ENCODE assay signal across 1 cellular context in the genomic region with DNA sequence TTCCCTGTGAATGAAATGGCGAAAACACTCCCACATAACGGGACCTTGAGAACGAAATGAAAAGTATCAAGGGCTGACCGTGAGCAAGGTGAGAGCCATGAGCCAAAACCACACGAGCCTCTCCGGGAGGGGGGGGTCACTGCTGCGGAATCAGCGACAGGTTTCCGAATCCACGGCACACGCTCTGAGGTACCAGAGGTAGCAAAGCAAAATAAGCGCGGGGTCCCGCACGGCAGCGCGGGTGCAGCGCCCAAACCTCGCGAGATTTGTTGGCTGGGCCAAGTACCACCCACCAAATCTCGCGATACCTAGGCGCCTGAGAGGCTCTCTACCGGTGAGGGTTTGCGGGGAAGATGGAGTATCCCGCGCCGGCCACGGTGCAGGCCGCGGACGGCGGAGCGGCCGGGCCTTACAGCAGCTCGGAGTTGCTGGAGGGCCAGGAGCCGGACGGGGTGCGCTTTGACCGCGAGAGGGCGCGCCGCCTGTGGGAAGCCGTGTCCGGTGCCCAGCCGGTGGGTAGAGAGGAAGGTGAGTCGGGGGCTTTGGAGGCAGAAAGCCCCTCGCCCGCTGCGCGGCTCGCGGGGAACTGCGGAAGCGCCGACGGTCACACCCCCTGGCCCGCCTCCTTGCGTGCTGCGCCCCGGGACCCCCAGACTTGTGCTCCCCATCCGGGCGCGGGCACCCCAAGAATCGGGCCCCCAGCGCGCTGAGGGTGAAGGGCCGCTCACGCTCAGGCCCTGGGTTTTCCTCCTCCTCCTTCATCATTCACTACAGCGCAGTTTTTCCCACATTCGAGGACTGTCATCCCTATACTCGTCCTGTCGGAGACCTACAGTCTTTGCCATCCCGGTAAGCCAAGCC.
TF ChIP-seq lines count a peak whose summit lies in the region.

A gene with protein sequence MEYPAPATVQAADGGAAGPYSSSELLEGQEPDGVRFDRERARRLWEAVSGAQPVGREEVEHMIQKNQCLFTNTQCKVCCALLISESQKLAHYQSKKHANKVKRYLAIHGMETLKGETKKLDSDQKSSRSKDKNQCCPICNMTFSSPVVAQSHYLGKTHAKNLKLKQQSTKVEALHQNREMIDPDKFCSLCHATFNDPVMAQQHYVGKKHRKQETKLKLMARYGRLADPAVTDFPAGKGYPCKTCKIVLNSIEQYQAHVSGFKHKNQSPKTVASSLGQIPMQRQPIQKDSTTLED (plus strand): TSS at position 311 of the 861 bp plus-strand sequence. CDS start 43 bp downstream, at position 354.

TF ChIP-seq in GM12878, 131 proteins besides CTCF, POLR2A, EP300 and RAD21 (continued from another document and continues in another):
- TF ChIP-seq, protein P1, sequence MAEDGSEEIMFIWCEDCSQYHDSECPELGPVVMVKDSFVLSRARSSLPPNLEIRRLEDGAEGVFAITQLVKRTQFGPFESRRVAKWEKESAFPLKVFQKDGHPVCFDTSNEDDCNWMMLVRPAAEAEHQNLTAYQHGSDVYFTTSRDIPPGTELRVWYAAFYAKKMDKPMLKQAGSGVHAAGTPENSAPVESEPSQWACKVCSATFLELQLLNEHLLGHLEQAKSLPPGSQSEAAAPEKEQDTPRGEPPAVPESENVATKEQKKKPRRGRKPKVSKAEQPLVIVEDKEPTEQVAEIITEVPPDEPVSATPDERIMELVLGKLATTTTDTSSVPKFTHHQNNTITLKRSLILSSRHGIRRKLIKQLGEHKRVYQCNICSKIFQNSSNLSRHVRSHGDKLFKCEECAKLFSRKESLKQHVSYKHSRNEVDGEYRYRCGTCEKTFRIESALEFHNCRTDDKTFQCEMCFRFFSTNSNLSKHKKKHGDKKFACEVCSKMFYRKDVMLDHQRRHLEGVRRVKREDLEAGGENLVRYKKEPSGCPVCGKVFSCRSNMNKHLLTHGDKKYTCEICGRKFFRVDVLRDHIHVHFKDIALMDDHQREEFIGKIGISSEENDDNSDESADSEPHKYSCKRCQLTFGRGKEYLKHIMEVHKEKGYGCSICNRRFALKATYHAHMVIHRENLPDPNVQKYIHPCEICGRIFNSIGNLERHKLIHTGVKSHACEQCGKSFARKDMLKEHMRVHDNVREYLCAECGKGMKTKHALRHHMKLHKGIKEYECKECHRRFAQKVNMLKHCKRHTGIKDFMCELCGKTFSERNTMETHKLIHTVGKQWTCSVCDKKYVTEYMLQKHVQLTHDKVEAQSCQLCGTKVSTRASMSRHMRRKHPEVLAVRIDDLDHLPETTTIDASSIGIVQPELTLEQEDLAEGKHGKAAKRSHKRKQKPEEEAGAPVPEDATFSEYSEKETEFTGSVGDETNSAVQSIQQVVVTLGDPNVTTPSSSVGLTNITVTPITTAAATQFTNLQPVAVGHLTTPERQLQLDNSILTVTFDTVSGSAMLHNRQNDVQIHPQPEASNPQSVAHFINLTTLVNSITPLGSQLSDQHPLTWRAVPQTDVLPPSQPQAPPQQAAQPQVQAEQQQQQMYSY (CRISPR knock-in tag; IDR thresholded peaks at IDR 0.05): no peak
- no peak for TF ChIP-seq STAT3 (IDR thresholded peaks at IDR 0.05; ENCODE audit: low read depth, low read length)
- no peak for TF ChIP-seq CBX5 (IDR thresholded peaks at IDR 0.05; ENCODE audit: low read depth)
- TF ChIP-seq IKZF1 (conservative IDR thresholded peaks at IDR 0.05): peak; percentile 69
- TF ChIP-seq FOXK2 (IDR thresholded peaks at IDR 0.05): no peak
- TF ChIP-seq YY1 (IDR thresholded peaks at IDR 0.05; ENCODE audit: low read depth, low read length): peak; percentile 90
- peak; percentile 15 for TF ChIP-seq RELA (IDR thresholded peaks at IDR 0.05; ENCODE audit: borderline replicate concordance, partially characterized antibody)
- TF ChIP-seq, protein P2, sequence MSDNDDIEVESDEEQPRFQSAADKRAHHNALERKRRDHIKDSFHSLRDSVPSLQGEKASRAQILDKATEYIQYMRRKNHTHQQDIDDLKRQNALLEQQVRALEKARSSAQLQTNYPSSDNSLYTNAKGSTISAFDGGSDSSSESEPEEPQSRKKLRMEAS (IDR thresholded peaks at IDR 0.05; ENCODE audit: low read depth, low read length): peak; percentile 54; the same call in 1 of the 2 replicates
- TF ChIP-seq, protein P3, sequence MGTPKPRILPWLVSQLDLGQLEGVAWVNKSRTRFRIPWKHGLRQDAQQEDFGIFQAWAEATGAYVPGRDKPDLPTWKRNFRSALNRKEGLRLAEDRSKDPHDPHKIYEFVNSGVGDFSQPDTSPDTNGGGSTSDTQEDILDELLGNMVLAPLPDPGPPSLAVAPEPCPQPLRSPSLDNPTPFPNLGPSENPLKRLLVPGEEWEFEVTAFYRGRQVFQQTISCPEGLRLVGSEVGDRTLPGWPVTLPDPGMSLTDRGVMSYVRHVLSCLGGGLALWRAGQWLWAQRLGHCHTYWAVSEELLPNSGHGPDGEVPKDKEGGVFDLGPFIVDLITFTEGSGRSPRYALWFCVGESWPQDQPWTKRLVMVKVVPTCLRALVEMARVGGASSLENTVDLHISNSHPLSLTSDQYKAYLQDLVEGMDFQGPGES (IDR thresholded peaks at IDR 0.05): no peak
- no peak for TF ChIP-seq SP1 (IDR thresholded peaks at IDR 0.05; ENCODE audit: low read depth, low read length)
- TF ChIP-seq PAX8 (IDR thresholded peaks at IDR 0.05): no peak
- TF ChIP-seq ZNF24 (IDR thresholded peaks at IDR 0.05): no peak
- TF ChIP-seq TARDBP (IDR thresholded peaks at IDR 0.05; ENCODE audit: borderline replicate concordance): no peak
- TF ChIP-seq LARP7 (IDR thresholded peaks at IDR 0.05): peak; percentile 76; the same call in 1 of the 2 replicates
- TF ChIP-seq, protein P4, sequence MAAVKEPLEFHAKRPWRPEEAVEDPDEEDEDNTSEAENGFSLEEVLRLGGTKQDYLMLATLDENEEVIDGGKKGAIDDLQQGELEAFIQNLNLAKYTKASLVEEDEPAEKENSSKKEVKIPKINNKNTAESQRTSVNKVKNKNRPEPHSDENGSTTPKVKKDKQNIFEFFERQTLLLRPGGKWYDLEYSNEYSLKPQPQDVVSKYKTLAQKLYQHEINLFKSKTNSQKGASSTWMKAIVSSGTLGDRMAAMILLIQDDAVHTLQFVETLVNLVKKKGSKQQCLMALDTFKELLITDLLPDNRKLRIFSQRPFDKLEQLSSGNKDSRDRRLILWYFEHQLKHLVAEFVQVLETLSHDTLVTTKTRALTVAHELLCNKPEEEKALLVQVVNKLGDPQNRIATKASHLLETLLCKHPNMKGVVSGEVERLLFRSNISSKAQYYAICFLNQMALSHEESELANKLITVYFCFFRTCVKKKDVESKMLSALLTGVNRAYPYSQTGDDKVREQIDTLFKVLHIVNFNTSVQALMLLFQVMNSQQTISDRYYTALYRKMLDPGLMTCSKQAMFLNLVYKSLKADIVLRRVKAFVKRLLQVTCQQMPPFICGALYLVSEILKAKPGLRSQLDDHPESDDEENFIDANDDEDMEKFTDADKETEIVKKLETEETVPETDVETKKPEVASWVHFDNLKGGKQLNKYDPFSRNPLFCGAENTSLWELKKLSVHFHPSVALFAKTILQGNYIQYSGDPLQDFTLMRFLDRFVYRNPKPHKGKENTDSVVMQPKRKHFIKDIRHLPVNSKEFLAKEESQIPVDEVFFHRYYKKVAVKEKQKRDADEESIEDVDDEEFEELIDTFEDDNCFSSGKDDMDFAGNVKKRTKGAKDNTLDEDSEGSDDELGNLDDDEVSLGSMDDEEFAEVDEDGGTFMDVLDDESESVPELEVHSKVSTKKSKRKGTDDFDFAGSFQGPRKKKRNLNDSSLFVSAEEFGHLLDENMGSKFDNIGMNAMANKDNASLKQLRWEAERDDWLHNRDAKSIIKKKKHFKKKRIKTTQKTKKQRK (IDR thresholded peaks at IDR 0.05; ENCODE audit: low read depth, low read length): no peak
- TF ChIP-seq, protein P5, sequence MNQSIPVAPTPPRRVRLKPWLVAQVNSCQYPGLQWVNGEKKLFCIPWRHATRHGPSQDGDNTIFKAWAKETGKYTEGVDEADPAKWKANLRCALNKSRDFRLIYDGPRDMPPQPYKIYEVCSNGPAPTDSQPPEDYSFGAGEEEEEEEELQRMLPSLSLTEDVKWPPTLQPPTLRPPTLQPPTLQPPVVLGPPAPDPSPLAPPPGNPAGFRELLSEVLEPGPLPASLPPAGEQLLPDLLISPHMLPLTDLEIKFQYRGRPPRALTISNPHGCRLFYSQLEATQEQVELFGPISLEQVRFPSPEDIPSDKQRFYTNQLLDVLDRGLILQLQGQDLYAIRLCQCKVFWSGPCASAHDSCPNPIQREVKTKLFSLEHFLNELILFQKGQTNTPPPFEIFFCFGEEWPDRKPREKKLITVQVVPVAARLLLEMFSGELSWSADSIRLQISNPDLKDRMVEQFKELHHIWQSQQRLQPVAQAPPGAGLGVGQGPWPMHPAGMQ (IDR thresholded peaks at IDR 0.05; ENCODE audit: borderline replicate concordance): peak; percentile 84
- no peak for TF ChIP-seq SMC3 (IDR thresholded peaks at IDR 0.05; ENCODE audit: borderline replicate concordance, low read length)
- TF ChIP-seq, protein P6, sequence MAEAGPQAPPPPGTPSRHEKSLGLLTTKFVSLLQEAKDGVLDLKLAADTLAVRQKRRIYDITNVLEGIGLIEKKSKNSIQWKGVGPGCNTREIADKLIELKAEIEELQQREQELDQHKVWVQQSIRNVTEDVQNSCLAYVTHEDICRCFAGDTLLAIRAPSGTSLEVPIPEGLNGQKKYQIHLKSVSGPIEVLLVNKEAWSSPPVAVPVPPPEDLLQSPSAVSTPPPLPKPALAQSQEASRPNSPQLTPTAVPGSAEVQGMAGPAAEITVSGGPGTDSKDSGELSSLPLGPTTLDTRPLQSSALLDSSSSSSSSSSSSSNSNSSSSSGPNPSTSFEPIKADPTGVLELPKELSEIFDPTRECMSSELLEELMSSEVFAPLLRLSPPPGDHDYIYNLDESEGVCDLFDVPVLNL (IDR thresholded peaks at IDR 0.05; ENCODE audit: low read depth, low read length): peak; percentile 65
- TF ChIP-seq, protein P7, sequence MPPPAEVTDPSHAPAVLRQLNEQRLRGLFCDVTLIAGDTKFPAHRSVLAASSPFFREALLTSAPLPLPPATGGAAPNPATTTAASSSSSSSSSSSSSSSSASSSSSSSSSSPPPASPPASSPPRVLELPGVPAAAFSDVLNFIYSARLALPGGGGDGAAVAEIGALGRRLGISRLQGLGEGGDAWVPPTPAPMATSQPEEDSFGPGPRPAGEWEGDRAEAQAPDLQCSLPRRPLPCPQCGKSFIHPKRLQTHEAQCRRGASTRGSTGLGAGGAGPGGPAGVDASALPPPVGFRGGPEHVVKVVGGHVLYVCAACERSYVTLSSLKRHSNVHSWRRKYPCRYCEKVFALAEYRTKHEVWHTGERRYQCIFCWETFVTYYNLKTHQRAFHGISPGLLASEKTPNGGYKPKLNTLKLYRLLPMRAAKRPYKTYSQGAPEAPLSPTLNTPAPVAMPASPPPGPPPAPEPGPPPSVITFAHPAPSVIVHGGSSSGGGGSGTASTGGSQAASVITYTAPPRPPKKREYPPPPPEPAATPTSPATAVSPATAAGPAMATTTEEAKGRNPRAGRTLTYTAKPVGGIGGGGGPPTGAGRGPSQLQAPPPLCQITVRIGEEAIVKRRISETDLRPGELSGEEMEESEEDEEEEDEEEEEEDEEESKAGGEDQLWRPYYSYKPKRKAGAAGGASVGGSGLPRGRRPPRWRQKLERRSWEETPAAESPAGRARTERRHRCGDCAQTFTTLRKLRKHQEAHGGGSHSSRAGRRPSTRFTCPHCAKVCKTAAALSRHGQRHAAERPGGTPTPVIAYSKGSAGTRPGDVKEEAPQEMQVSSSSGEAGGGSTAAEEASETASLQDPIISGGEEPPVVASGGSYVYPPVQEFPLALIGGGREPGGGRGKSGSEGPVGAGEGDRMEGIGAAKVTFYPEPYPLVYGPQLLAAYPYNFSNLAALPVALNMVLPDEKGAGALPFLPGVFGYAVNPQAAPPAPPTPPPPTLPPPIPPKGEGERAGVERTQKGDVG (CRISPR knock-in tag; IDR thresholded peaks at IDR 0.05): no peak
- no peak for TF ChIP-seq IRF4 (IDR thresholded peaks at IDR 0.05; ENCODE audit: low read depth, low read length)
- TF ChIP-seq, protein P8, sequence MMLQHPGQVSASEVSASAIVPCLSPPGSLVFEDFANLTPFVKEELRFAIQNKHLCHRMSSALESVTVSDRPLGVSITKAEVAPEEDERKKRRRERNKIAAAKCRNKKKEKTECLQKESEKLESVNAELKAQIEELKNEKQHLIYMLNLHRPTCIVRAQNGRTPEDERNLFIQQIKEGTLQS (IDR thresholded peaks at IDR 0.05; ENCODE audit: borderline replicate concordance, extremely low read depth, low read depth, low read length): no peak
- no peak for TF ChIP-seq EGR1 (IDR thresholded peaks at IDR 0.05; ENCODE audit: borderline replicate concordance in 1 of 2, low read depth in 2 of 2, low read length in 2 of 2)
- no peak for TF ChIP-seq FOS (IDR thresholded peaks at IDR 0.05; ENCODE audit: borderline replicate concordance, extremely low read depth, insufficient read length)
- no peak for TF ChIP-seq STAT1 (conservative IDR thresholded peaks at IDR 0.05)
- no peak for TF ChIP-seq ZNF622 (IDR thresholded peaks at IDR 0.05)
- no peak for TF ChIP-seq SUZ12 (IDR thresholded peaks at IDR 0.05; ENCODE audit: unreplicated experiment)
- no peak for TF ChIP-seq RFX5 (IDR thresholded peaks at IDR 0.05; ENCODE audit: low read depth, low read length)
- no peak for TF ChIP-seq ETV6 (conservative IDR thresholded peaks at IDR 0.05 in 1 of 2, IDR thresholded peaks at IDR 0.05 in 1 of 2; ENCODE audit: borderline replicate concordance in 1 of 2, low read depth in 1 of 2)
- no peak for TF ChIP-seq JUND (IDR thresholded peaks at IDR 0.05; ENCODE audit: low read depth, low read length)
- TF ChIP-seq, protein P9, sequence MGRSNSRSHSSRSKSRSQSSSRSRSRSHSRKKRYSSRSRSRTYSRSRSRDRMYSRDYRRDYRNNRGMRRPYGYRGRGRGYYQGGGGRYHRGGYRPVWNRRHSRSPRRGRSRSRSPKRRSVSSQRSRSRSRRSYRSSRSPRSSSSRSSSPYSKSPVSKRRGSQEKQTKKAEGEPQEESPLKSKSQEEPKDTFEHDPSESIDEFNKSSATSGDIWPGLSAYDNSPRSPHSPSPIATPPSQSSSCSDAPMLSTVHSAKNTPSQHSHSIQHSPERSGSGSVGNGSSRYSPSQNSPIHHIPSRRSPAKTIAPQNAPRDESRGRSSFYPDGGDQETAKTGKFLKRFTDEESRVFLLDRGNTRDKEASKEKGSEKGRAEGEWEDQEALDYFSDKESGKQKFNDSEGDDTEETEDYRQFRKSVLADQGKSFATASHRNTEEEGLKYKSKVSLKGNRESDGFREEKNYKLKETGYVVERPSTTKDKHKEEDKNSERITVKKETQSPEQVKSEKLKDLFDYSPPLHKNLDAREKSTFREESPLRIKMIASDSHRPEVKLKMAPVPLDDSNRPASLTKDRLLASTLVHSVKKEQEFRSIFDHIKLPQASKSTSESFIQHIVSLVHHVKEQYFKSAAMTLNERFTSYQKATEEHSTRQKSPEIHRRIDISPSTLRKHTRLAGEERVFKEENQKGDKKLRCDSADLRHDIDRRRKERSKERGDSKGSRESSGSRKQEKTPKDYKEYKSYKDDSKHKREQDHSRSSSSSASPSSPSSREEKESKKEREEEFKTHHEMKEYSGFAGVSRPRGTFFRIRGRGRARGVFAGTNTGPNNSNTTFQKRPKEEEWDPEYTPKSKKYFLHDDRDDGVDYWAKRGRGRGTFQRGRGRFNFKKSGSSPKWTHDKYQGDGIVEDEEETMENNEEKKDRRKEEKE (IDR thresholded peaks at IDR 0.05): no peak
- no peak for TF ChIP-seq PAX5 (IDR thresholded peaks at IDR 0.05; ENCODE audit: borderline replicate concordance, low read depth, low read length)
- no peak for TF ChIP-seq CHD1 (IDR thresholded peaks at IDR 0.05; ENCODE audit: low read depth, low read length)
